1 cellular context compared by ENCODE assay signal in the genomic region with DNA sequence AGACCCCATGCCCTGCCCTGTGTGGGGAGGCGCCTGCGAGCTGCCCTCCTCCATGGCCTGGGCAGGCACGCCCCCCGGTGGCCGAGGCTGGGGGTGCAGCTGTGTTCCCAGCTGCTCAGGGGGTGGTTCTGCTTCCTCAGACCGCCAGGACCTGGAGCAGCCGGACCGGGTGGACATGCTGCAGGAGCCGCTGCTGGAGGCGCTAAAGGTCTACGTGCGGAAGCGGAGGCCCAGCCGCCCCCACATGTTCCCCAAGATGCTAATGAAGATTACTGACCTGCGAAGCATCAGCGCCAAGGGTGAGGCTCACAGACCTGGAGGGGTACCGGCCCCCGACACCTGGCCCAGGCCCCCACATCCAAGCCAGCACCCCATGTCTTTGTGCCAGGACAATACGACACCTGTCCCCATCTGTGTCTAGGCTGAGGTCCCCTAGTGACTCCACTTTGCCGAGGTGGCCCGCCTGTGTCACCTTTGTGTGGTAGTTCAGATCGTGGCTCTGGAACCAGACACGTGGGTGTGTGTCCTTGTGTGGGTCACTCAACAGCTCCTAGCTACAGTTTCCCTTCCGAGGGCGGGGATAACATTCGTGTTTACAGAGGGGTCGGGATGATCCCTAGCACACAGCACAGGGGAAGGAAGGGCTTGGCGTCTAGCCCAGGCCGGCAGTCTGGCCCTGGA.
TF ChIP-seq lines count a peak whose summit lies in the region.

No MANE protein-coding gene starts in this region.

TF ChIP-seq in HepG2, 621 proteins besides CTCF, POLR2A, EP300 and RAD21 (continued from another document and continues in another):
- no peak; the same call in 1 of the 2 replicates for TF ChIP-seq ZHX1 (CRISPR knock-in tag; IDR thresholded peaks at IDR 0.05; ENCODE audit: low read depth)
- TF ChIP-seq SNAI1 (CRISPR knock-in tag; IDR thresholded peaks at IDR 0.05; ENCODE audit: borderline replicate concordance) = no peak
- no peak for TF ChIP-seq ZNF780A (CRISPR knock-in tag; IDR thresholded peaks at IDR 0.05)
- no peak for TF ChIP-seq ZNF138 (CRISPR knock-in tag; IDR thresholded peaks at IDR 0.05; ENCODE audit: low read depth)
- no peak; the same call in 1 of the 2 replicates for TF ChIP-seq ATF7-NPFF (CRISPR knock-in tag; IDR thresholded peaks at IDR 0.05; ENCODE audit: low read depth)
- TF ChIP-seq ZFYVE20 (CRISPR knock-in tag; IDR thresholded peaks at IDR 0.05; ENCODE audit: borderline replicate concordance, low read depth) = no peak
- no peak for TF ChIP-seq ZNF253 (CRISPR knock-in tag; IDR thresholded peaks at IDR 0.05; ENCODE audit: borderline replicate concordance)
- TF ChIP-seq JUN (CRISPR knock-in tag; IDR thresholded peaks at IDR 0.05) = no peak
- TF ChIP-seq MYNN (CRISPR knock-in tag; IDR thresholded peaks at IDR 0.05; ENCODE audit: low read depth) = no peak
- no peak; the same call in 1 of the 2 replicates for TF ChIP-seq POGZ (CRISPR knock-in tag; IDR thresholded peaks at IDR 0.05)
- TF ChIP-seq ZNF589 (CRISPR knock-in tag; conservative IDR thresholded peaks at IDR 0.05) = no peak
- TF ChIP-seq, protein P1, sequence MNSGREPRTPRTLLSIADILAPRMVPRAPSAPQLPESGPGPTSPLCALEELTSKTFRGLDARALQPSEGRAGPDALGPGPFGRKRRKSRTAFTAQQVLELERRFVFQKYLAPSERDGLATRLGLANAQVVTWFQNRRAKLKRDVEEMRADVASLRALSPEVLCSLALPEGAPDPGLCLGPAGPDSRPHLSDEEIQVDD (CRISPR knock-in tag; IDR thresholded peaks at IDR 0.05; ENCODE audit: borderline replicate concordance) = 0 out of 2 replicates have a peak, but pooled peaks have one; percentile 18
- no peak for TF ChIP-seq SMARCE1 (IDR thresholded peaks at IDR 0.05; ENCODE audit: borderline replicate concordance)
- TF ChIP-seq, protein P2, sequence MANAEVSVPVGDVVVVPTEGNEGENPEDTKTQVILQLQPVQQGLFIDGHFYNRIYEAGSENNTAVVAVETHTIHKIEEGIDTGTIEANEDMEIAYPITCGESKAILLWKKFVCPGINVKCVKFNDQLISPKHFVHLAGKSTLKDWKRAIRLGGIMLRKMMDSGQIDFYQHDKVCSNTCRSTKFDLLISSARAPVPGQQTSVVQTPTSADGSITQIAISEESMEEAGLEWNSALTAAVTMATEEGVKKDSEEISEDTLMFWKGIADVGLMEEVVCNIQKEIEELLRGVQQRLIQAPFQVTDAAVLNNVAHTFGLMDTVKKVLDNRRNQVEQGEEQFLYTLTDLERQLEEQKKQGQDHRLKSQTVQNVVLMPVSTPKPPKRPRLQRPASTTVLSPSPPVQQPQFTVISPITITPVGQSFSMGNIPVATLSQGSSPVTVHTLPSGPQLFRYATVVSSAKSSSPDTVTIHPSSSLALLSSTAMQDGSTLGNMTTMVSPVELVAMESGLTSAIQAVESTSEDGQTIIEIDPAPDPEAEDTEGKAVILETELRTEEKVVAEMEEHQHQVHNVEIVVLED (CRISPR knock-in tag; IDR thresholded peaks at IDR 0.05; ENCODE audit: borderline replicate concordance) = no peak; the same call in 1 of the 2 replicates
- TF ChIP-seq PAX8 (CRISPR knock-in tag; IDR thresholded peaks at IDR 0.05; ENCODE audit: borderline replicate concordance) = no peak
- TF ChIP-seq ARNT (IDR thresholded peaks at IDR 0.05) = no peak
- TF ChIP-seq ZNF232 (CRISPR knock-in tag; IDR thresholded peaks at IDR 0.05; ENCODE audit: borderline replicate concordance) = no peak
- no peak for TF ChIP-seq TERF1 (CRISPR knock-in tag; IDR thresholded peaks at IDR 0.05)
- no peak for TF ChIP-seq NFRKB (IDR thresholded peaks at IDR 0.05)
- no peak for TF ChIP-seq SALL2 (CRISPR knock-in tag; IDR thresholded peaks at IDR 0.05)
- TF ChIP-seq GRHL1 (CRISPR knock-in tag; conservative IDR thresholded peaks at IDR 0.05) = no peak
- no peak for TF ChIP-seq HOXA5 (CRISPR knock-in tag; IDR thresholded peaks at IDR 0.05)
- peak; percentile 59 for TF ChIP-seq TEAD3 (CRISPR knock-in tag; optimal IDR thresholded peaks at IDR 0.05; ENCODE audit: borderline replicate concordance)
- TF ChIP-seq ZNF383 (CRISPR knock-in tag; IDR thresholded peaks at IDR 0.05; ENCODE audit: borderline replicate concordance) = 0 out of 2 replicates have a peak, but pooled peaks have one; percentile 57
- no peak for TF ChIP-seq PCBP2 (optimal IDR thresholded peaks at IDR 0.05; ENCODE audit: low read depth, low read length, poor library complexity, severe bottlenecking)
- TF ChIP-seq CHCHD3 (CRISPR knock-in tag; IDR thresholded peaks at IDR 0.05) = no peak
- no peak for TF ChIP-seq HCFC1 (IDR thresholded peaks at IDR 0.05; ENCODE audit: low read depth, low read length)
- no peak for TF ChIP-seq ZNF143 (CRISPR knock-in tag; IDR thresholded peaks at IDR 0.05)
- TF ChIP-seq, protein P3, sequence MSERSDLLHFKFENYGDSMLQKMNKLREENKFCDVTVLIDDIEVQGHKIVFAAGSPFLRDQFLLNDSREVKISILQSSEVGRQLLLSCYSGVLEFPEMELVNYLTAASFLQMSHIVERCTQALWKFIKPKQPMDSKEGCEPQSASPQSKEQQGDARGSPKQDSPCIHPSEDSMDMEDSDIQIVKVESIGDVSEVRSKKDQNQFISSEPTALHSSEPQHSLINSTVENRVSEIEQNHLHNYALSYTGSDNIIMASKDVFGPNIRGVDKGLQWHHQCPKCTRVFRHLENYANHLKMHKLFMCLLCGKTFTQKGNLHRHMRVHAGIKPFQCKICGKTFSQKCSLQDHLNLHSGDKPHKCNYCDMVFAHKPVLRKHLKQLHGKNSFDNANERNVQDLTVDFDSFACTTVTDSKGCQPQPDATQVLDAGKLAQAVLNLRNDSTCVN (CRISPR knock-in tag; IDR thresholded peaks at IDR 0.05; ENCODE audit: borderline replicate concordance) = no peak
- no peak for TF ChIP-seq ZNF20 (CRISPR knock-in tag; IDR thresholded peaks at IDR 0.05)
- TF ChIP-seq, protein P4, sequence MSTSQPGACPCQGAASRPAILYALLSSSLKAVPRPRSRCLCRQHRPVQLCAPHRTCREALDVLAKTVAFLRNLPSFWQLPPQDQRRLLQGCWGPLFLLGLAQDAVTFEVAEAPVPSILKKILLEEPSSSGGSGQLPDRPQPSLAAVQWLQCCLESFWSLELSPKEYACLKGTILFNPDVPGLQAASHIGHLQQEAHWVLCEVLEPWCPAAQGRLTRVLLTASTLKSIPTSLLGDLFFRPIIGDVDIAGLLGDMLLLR (CRISPR knock-in tag; IDR thresholded peaks at IDR 0.05) = 0 out of 2 replicates have a peak, but pooled peaks have one; percentile 64
- no peak for TF ChIP-seq ONECUT2 (CRISPR knock-in tag; IDR thresholded peaks at IDR 0.05)
- TF ChIP-seq, protein P5, sequence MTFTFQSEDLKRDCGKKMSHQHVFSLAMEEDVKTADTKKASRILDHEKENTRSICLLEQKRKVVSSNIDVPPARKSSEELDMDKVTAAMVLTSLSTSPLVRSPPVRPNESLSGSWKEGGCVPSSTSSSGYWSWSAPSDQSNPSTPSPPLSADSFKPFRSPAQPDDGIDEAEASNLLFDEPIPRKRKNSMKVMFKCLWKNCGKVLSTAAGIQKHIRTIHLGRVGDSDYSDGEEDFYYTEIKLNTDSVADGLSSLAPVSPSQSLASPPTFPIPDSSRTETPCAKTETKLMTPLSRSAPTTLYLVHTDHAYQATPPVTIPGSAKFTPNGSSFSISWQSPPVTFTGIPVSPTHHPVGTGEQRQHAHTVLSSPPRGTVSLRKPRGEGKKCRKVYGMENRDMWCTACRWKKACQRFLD (CRISPR knock-in tag; IDR thresholded peaks at IDR 0.05; ENCODE audit: borderline replicate concordance) = no peak
- no peak; the same call in 1 of the 2 replicates for TF ChIP-seq TGIF2 (CRISPR knock-in tag; IDR thresholded peaks at IDR 0.05)
- 0 out of 2 replicates have a peak, but pooled peaks have one; percentile 70 for TF ChIP-seq ZNF124 (CRISPR knock-in tag; IDR thresholded peaks at IDR 0.05)
- TF ChIP-seq ZNF564 (CRISPR knock-in tag; IDR thresholded peaks at IDR 0.05) = no peak
- TF ChIP-seq, protein P6, sequence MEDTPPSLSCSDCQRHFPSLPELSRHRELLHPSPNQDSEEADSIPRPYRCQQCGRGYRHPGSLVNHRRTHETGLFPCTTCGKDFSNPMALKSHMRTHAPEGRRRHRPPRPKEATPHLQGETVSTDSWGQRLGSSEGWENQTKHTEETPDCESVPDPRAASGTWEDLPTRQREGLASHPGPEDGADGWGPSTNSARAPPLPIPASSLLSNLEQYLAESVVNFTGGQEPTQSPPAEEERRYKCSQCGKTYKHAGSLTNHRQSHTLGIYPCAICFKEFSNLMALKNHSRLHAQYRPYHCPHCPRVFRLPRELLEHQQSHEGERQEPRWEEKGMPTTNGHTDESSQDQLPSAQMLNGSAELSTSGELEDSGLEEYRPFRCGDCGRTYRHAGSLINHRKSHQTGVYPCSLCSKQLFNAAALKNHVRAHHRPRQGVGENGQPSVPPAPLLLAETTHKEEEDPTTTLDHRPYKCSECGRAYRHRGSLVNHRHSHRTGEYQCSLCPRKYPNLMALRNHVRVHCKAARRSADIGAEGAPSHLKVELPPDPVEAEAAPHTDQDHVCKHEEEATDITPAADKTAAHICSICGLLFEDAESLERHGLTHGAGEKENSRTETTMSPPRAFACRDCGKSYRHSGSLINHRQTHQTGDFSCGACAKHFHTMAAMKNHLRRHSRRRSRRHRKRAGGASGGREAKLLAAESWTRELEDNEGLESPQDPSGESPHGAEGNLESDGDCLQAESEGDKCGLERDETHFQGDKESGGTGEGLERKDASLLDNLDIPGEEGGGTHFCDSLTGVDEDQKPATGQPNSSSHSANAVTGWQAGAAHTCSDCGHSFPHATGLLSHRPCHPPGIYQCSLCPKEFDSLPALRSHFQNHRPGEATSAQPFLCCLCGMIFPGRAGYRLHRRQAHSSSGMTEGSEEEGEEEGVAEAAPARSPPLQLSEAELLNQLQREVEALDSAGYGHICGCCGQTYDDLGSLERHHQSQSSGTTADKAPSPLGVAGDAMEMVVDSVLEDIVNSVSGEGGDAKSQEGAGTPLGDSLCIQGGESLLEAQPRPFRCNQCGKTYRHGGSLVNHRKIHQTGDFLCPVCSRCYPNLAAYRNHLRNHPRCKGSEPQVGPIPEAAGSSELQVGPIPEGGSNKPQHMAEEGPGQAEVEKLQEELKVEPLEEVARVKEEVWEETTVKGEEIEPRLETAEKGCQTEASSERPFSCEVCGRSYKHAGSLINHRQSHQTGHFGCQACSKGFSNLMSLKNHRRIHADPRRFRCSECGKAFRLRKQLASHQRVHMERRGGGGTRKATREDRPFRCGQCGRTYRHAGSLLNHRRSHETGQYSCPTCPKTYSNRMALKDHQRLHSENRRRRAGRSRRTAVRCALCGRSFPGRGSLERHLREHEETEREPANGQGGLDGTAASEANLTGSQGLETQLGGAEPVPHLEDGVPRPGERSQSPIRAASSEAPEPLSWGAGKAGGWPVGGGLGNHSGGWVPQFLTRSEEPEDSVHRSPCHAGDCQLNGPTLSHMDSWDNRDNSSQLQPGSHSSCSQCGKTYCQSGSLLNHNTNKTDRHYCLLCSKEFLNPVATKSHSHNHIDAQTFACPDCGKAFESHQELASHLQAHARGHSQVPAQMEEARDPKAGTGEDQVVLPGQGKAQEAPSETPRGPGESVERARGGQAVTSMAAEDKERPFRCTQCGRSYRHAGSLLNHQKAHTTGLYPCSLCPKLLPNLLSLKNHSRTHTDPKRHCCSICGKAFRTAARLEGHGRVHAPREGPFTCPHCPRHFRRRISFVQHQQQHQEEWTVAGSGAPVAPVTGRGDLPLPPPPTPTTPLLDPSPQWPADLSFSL (CRISPR knock-in tag; IDR thresholded peaks at IDR 0.05) = no peak
- peak; percentile 73; the same call in 1 of the 2 replicates for TF ChIP-seq ZBTB7A (CRISPR knock-in tag; IDR thresholded peaks at IDR 0.05)
- TF ChIP-seq ZNF331 (CRISPR knock-in tag; IDR thresholded peaks at IDR 0.05) = 0 out of 2 replicates have a peak, but pooled peaks have one; percentile 34
- no peak for TF ChIP-seq NFIC (IDR thresholded peaks at IDR 0.05; ENCODE audit: low read length)
- TF ChIP-seq ZNF674 (CRISPR knock-in tag; IDR thresholded peaks at IDR 0.05; ENCODE audit: low read depth) = no peak
